9 cellular contexts compared by ENCODE assay signal in the genomic region with DNA sequence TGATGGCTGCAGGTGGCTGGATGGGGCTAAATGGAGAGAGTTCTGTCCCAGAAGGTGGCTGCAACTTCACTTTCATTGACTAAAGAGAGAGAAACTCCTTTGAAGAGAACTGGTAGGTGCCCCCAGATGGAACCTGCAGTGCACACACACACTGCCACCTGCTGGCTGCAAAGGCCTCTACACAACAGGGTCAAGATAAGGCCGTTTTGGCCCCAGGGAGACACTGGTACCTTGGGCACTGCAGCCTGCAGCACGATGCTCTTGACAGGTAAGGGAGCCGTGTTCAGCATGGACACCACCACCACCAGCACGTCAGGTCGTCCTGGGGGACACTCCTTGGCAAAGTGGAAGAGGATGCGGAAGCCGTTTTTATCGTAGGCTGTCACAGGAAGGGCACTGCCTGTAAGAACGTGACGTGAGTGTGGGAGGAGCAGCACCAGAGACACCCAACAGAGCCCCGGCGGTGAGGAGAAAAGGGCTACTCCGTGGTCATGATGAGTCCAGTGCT.
DNase-seq lines count a peak whose midpoint lies in the region; ATAC-seq, FAIRE-seq and TF ChIP-seq lines count a peak whose summit lies in the region.
"Had no signal": no experiment of that assay in that cellular context is flagged by ENCODE, and none has a peak within 500 bp of the region (broad histone marks: within the 10 kb centered on the region; RNA-seq: fewer than 3 reads in every experiment).

No MANE protein-coding gene starts in this region.

- TF ChIP-seq CTCF in WI38 (IDR thresholded peaks at IDR 0.05; ENCODE audit: low read depth, low read length): peak; percentile 76
- TF ChIP-seq CTCF in cardiac fibroblast (IDR thresholded peaks at IDR 0.05; ENCODE audit: low read depth, low read length): peak; percentile 86

- in situ Hi-C loops in ACHN (cut with HindIII; ENCODE audit: low pct_ligation_motif_present, low pct_unique_long_range_greater_than_20kb, low sequenced_read_pairs): no loop called here

- FAIRE-seq in GM18507 (lab: Jason Lieb, UNC): peak; percentile 76

- peak; percentile 73 for DNase-seq in ACHN
- DNase-seq in GM18507 (ENCODE audit: extremely low spot score, insufficient read length, low read depth): peak; percentile 58
- DNase-seq in NCI-H2196 treated with DMSO at 0.1 percent for 48 hours (lab: John Stamatoyannopoulos, UW; ENCODE audit: unreplicated experiment): peak; percentile 59
- peak; percentile 73 to 76 for DNase-seq in cardiac fibroblast (ENCODE audit: low read depth in 2 of 2)
- peak; percentile 74 for DNase-seq in kidney tubule cell (ENCODE audit: low spot score)
- peak in 2 of 3 donors; percentile 8 to 44 for DNase-seq in stimulated activated CD4-positive, alpha-beta T cell treated with anti-CD3 and anti-CD28 coated beads, TNF-alpha, amount 100 ng/mL, for 1 hour (ENCODE audit: low read depth in 3 of 3, low spot score in 1 of 3)

- ATAC-seq in HG02571 (IDR thresholded peaks at IDR 0.05; ENCODE audit: unreplicated experiment): no peak

- no peak overlapping the region for H3K4me3 ChIP-seq in WI38 (ENCODE audit: low read depth, low read length)
- H3K4me3 ChIP-seq in cardiac fibroblast (replicated peaks in 1 of 2; ENCODE audit: low read depth in 2 of 2, low read length in 2 of 2): no peak overlapping the region
- H3K4me3 ChIP-seq: skin epidermis had no signal
